In the genomic region with DNA sequence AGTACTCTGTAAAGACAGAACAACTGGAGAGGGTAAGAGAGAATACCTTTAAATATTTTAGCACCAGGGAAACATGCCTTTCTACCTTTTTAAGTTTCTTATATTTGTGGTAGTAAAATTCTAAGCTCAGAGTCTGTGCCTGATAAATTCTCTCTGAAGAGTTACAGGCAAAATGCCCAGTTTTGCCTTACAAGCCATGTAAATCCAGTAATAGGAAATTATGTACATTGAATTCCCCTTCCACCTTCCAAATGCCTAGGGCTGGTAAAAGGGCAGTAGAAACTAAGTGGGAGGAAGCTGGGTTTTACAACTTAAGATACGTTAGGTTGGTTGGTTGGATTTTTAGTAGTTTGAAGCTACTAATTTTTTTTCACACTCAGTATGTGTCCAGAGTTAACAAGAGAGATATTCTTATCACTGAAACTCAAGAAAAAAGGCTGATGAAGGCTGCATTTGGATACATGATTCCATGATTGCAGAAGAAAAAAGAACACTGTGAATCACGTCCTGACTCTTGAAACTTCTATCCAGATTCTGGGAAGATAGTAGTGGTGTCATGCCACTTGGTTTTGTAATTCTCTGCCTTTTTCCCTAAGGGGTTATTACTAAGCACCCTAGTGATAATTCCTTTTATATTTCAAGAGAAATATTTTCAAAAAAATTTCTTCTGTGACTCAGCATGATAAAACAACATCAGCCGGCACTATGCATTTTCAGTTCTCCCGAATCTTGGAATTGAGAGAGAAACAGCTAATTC, we compare ENCODE assay signal across 16 cellular contexts. TPM values are rescaled to one million over a fixed set of nuclear protein-coding genes. Genes with fewer than 3 reads are reported as not detected.
DNase-seq lines count a peak whose midpoint lies in the region; ATAC-seq and TF ChIP-seq lines count a peak whose summit lies in the region.
"Had no signal": no experiment of that assay in that cellular context is flagged by ENCODE, and none has a peak within 500 bp of the region (broad histone marks: within the 10 kb centered on the region; RNA-seq: fewer than 3 reads in every experiment).

No MANE protein-coding gene starts in this region.

- no peak overlapping the region for H4K5ac ChIP-seq in mesendoderm (ENCODE audit: low read length)

- no peak overlapping the region for H3K4ac ChIP-seq in mesendoderm (ENCODE audit: low read depth, low read length)

- H2BK5ac ChIP-seq in mesendoderm (ENCODE audit: low read length), result no peak overlapping the region

- no peak overlapping the region for H4K8ac ChIP-seq in mesendoderm (ENCODE audit: low read depth, low read length)

- H3K4me2 ChIP-seq in mesendoderm (ENCODE audit: low read length), result no peak overlapping the region

- H3K27me3 ChIP-seq in mesendoderm (ENCODE audit: insufficient read depth, low read length, poor library complexity), result no peaks in the 10 kb centered on the region
- H3K27me3 ChIP-seq: right lobe of liver, testis had no signal

- no peak overlapping the region for H2BK120ac ChIP-seq in mesendoderm (ENCODE audit: low read depth, low read length)

- no peak overlapping the region for H2AK5ac ChIP-seq in mesendoderm (ENCODE audit: low read length)

- no peak overlapping the region for H3K23ac ChIP-seq in mesendoderm (ENCODE audit: low read length)

- H3K79me2 ChIP-seq in mesendoderm (ENCODE audit: control insufficient read depth, insufficient read depth, low read length), result no peaks in the 10 kb centered on the region

- no peaks in the 10 kb centered on the region for H3K36me3 ChIP-seq in mesendoderm (ENCODE audit: control insufficient read depth, insufficient read depth, low read length)
- H3K36me3 ChIP-seq: right lobe of liver had no signal

- no peak overlapping the region for H2BK15ac ChIP-seq in mesendoderm (replicated peaks; ENCODE audit: low read depth)

- no peak overlapping the region for H3K56ac ChIP-seq in mesendoderm (ENCODE audit: low read length)

- H3K4me3 ChIP-seq in epithelial cell of esophagus (ENCODE audit: low read length), result no peak overlapping the region
- no peak overlapping the region for H3K4me3 ChIP-seq in retinal pigment epithelial cell (ENCODE audit: low read length)
- H3K4me3 ChIP-seq in mesendoderm (ENCODE audit: low read length), result no peak overlapping the region
- H3K4me3 ChIP-seq: right lobe of liver, testis had no signal

- peak; percentile 89 for DNase-seq in EL
- DNase-seq in NCI-H226, result peak; percentile 90
- DNase-seq in epithelial cell of esophagus (ENCODE audit: low read depth), result peak; percentile 94
- DNase-seq in retinal pigment epithelial cell (ENCODE audit: low read depth), result peak; percentile 24
- DNase-seq in anterior cingulate cortex (lab: John Stamatoyannopoulos, UW), result no peak
- no peak for DNase-seq in mesendoderm
- no peak for DNase-seq in 8988T
- DNase-seq: activated naive CD4-positive, alpha-beta T cell treated with anti-CD3 and anti-CD28 coated beads, Interleukin-2, amount 50 U/mL, for 16 hours; glutamatergic neuron; left cardiac atrium; MV-4-11; natural killer cell; NCI-H510A; right lobe of liver; testis had no signal

- H3K27ac ChIP-seq in mesendoderm (ENCODE audit: low read depth, low read length), result no peak overlapping the region
- H3K27ac ChIP-seq: testis had no signal

- no peaks in the 10 kb centered on the region for H3K79me1 ChIP-seq in mesendoderm (ENCODE audit: low read length)

- no CpG with 5 or more reads among the region's 4 CpGs for WGBS in mesendoderm (ENCODE audit: extremely low coverage, insufficient coverage, low lambda C conversion rate)

- no peak for ATAC-seq in GM18517 (IDR thresholded peaks at IDR 0.05; ENCODE audit: unreplicated experiment)
- ATAC-seq: natural killer cell had no signal

- no peaks in the 10 kb centered on the region for H3K4me1 ChIP-seq in mesendoderm (ENCODE audit: control insufficient read depth, low read depth, low read length)
- H3K4me1 ChIP-seq: testis had no signal

- no peak for TF ChIP-seq CTCF in epithelial cell of esophagus (IDR thresholded peaks at IDR 0.05; ENCODE audit: insufficient read depth, low read depth, low read length, missing control alignments)
- no peak for TF ChIP-seq CTCF in retinal pigment epithelial cell (conservative IDR thresholded peaks at IDR 0.05; ENCODE audit: low read depth, low read length)

- H3K9ac ChIP-seq in mesendoderm (ENCODE audit: low read length), result no peak overlapping the region

- no peak overlapping the region for H3K18ac ChIP-seq in mesendoderm (ENCODE audit: low read length)

RNA-seq across cellular contexts. Expression of gene TP63, which starts 43.0 kb away (rescaled TPM):
- polyA plus RNA-seq in mesendoderm (2013, experiment 1 of 2), result 0.07 TPM
- 0.10 TPM for polyA plus RNA-seq in mesendoderm (2013, experiment 2 of 2)

Comparison
In these comparisons a context has a peak if more than half of its experiments do, and no peak if none do; other contexts are left out.
1. DNase-seq: peak in EL (single experiment), NCI-H226 (single experiment), epithelial cell of esophagus (single experiment) and retinal pigment epithelial cell (single experiment); none in anterior cingulate cortex (0 of 58), mesendoderm (single experiment) and 8988T (single experiment).